ENCODE assay signal across 17 cellular contexts in the genomic region with DNA sequence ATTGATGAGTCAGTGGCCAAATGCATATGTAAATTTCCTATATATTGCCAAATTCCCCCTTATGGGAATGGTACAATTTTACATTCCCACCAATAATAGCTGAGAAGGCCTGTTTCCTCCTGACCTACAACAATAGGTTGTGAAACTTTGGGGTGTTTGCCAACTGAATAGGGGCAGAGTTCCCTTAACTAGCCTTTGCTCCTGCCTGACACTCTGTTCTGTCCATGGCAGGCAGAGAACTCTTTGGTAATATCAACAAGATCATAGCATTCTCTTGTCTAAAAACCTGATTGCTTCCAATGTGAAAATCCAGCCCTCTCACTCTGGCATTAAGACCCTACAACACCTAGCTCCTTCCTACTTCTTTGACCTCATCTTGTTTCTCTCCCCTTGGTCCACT.
DNase-seq lines count a peak whose midpoint lies in the region; TF ChIP-seq lines count a peak whose summit lies in the region.
"Had no signal": no experiment of that assay in that cellular context is flagged by ENCODE, and none has a peak within 500 bp of the region (broad histone marks: within the 10 kb centered on the region; RNA-seq: fewer than 3 reads in every experiment).

No MANE protein-coding gene starts in this region.

- H3K27me3 ChIP-seq in mammary epithelial cell (ENCODE audit: insufficient read depth, low read length), result no peaks in the 10 kb centered on the region
- no peaks in the 10 kb centered on the region for H3K27me3 ChIP-seq in liver (ENCODE audit: control insufficient read depth in 4 of 4, insufficient read depth in 4 of 4, low read length in 3 of 4)
- H3K27me3 ChIP-seq in tibial artery, result no peaks in the 10 kb centered on the region
- no peaks in the 10 kb centered on the region for H3K27me3 ChIP-seq in WERI-Rb-1 (ENCODE audit: insufficient read depth, low read depth, severe bottlenecking)
- H3K27me3 ChIP-seq: BLaER1 treated with 17β-estradiol and CSF1 and Interleukin-3, amounts not matched to agents 10 nM and 100 nM had no signal

- no peak overlapping the region for H3K4me3 Mint-ChIP-seq in MCF 10A (ENCODE audit: unreplicated experiment)
- H3K4me3 Mint-ChIP-seq: B cell; CD4-positive, alpha-beta T cell; CD8-positive, alpha-beta T cell had no signal

- TF ChIP-seq CTCF in MCF 10A (IDR thresholded peaks at IDR 0.05; ENCODE audit: unreplicated experiment), result no peak
- no peak for TF ChIP-seq CTCF in mammary epithelial cell (conservative IDR thresholded peaks at IDR 0.05 in 1 of 2, IDR thresholded peaks at IDR 0.05 in 1 of 2; ENCODE audit: extremely low read depth in 1 of 2, insufficient read depth in 1 of 2, low read depth in 1 of 2, low read length in 2 of 2)
- TF ChIP-seq CTCF in liver (IDR thresholded peaks at IDR 0.05; ENCODE audit: low read depth, low read length, missing input control), result no peak
- no peak for TF ChIP-seq CTCF in tibial artery (IDR thresholded peaks at IDR 0.05)
- TF ChIP-seq CTCF in WERI-Rb-1 (IDR thresholded peaks at IDR 0.05; ENCODE audit: low read depth, low read length), result no peak

- CTCF ChIA-PET in MCF 10A (lab: Yijun Ruan, JAX) (interaction anchor here (0.9 kb wide), 1 partner anchor 18 kb away, joined by 4 read pairs; no protein-coding TSS in a partner anchor), mammary epithelial cell (lab: Charles Lee; ENCODE audit: low non-redundant PET) (no interaction called here)

- peak; percentile 39 for DNase-seq in MCF 10A (ENCODE audit: unreplicated experiment)
- DNase-seq in mammary epithelial cell, result no peak
- no peak for DNase-seq in tibial artery
- DNase-seq in WERI-Rb-1, result no peak
- DNase-seq: AML-193; Caco-2; Calu3; CD4-positive, alpha-beta T cell; CD8-positive, alpha-beta T cell; DMS79 treated with DMSO at 0.1 percent for 48 hours; GF-D8 had no signal

- H2AFZ ChIP-seq in mammary epithelial cell (ENCODE audit: low read depth, low read length), result no peak overlapping the region

- in situ Hi-C loops in mammary epithelial cell (cut with MboI; ENCODE audit: low sequenced_read_pairs in 2 of 2), result no loop called here

- H3K27me3 Mint-ChIP-seq in MCF 10A (ENCODE audit: insufficient read depth, unreplicated experiment), result no peaks in the 10 kb centered on the region
- H3K27me3 Mint-ChIP-seq: CD4-positive, alpha-beta T cell had no signal

- H3K36me3 Mint-ChIP-seq in MCF 10A (ENCODE audit: insufficient read depth, unreplicated experiment), result no peaks in the 10 kb centered on the region
- H3K36me3 Mint-ChIP-seq: CD8-positive, alpha-beta T cell had no signal

- H4K20me1 ChIP-seq in mammary epithelial cell (ENCODE audit: insufficient read depth, low read length), result no peaks in the 10 kb centered on the region
- H4K20me1 ChIP-seq: BLaER1 treated with 17β-estradiol and CSF1 and Interleukin-3, amounts not matched to agents 10 nM and 100 nM had no signal

- BruUV-seq in MCF 10A (replicated peaks; lab: Mats Ljungman, UMichigan) (no TSS peak), mammary epithelial cell (replicated peaks; lab: Mats Ljungman, UMichigan) (no TSS peak)

- no peak overlapping the region for H3K4me2 ChIP-seq in mammary epithelial cell (ENCODE audit: insufficient read depth, low read depth, low read length)
- H3K4me2 ChIP-seq: A549; BLaER1 treated with 17β-estradiol and CSF1 and Interleukin-3, amounts not matched to agents 10 nM and 100 nM had no signal

- H3K9ac ChIP-seq in mammary epithelial cell (ENCODE audit: insufficient read depth, low read length), result no peak overlapping the region
- H3K9ac ChIP-seq in liver (ENCODE audit: low read depth in 1 of 2, low read length in 2 of 2), result no peak overlapping the region
- H3K9ac ChIP-seq: BLaER1 treated with 17β-estradiol and CSF1 and Interleukin-3, amounts not matched to agents 10 nM and 100 nM had no signal

- H3K4me3 ChIP-seq in mammary epithelial cell (replicated peaks in 1 of 3; ENCODE audit: insufficient read depth in 1 of 3, low read depth in 2 of 3, low read length in 3 of 3) (no peak overlapping the region), liver (ENCODE audit: low read depth in 1 of 3, low read length in 3 of 3) (no peak overlapping the region), tibial artery (no peak overlapping the region), WERI-Rb-1 (ENCODE audit: low read depth, low read length) (no peak overlapping the region)
- H3K4me3 ChIP-seq: A549; BLaER1 treated with 17β-estradiol and CSF1 and Interleukin-3, amounts not matched to agents 10 nM and 100 nM had no signal

- H3K4me1 ChIP-seq in mammary epithelial cell (ENCODE audit: insufficient read depth, low read length), result no peaks in the 10 kb centered on the region
- peaks cover 2 to 11% (median 4%) of the 10 kb centered on the region in 4 donors for H3K4me1 ChIP-seq in liver (ENCODE audit: control insufficient read depth in 4 of 4, insufficient read depth in 4 of 4, low read length in 3 of 4)
- no peaks in the 10 kb centered on the region for H3K4me1 ChIP-seq in tibial artery
- H3K4me1 ChIP-seq: A549; BLaER1 treated with 17β-estradiol and CSF1 and Interleukin-3, amounts not matched to agents 10 nM and 100 nM; Caco-2 had no signal

- no peak overlapping the region for H3K27ac Mint-ChIP-seq in MCF 10A (ENCODE audit: low read depth, unreplicated experiment)
- H3K27ac Mint-ChIP-seq: B cell; CD4-positive, alpha-beta T cell; CD8-positive, alpha-beta T cell had no signal

- H3K9me3 ChIP-seq in mammary epithelial cell (replicated peaks; ENCODE audit: insufficient read depth, low read length) (no peaks in the 10 kb centered on the region), liver (ENCODE audit: control insufficient read depth in 4 of 4, low read length in 3 of 4) (no peaks in the 10 kb centered on the region), tibial artery (no peaks in the 10 kb centered on the region), WERI-Rb-1 (ENCODE audit: severe bottlenecking) (peaks cover 9% of the 10 kb centered on the region)
- H3K9me3 ChIP-seq: A549, Caco-2 had no signal

- no peaks in the 10 kb centered on the region for H3K79me2 ChIP-seq in mammary epithelial cell (ENCODE audit: insufficient read depth, low read length)

- TF ChIP-seq RAD21 in liver (IDR thresholded peaks at IDR 0.05), result peak; percentile 44 to 53

- H3K27ac ChIP-seq in mammary epithelial cell (ENCODE audit: insufficient read depth, low read depth, low read length) (no peak overlapping the region), liver (ENCODE audit: low read depth in 1 of 2, low read length in 2 of 2) (peak overlapping the region; percentile 38 to 84), tibial artery (no peak overlapping the region), WERI-Rb-1 (no peak overlapping the region)
- H3K27ac ChIP-seq: 22Rv1; A549; BLaER1 treated with 17β-estradiol and CSF1 and Interleukin-3, amounts not matched to agents 10 nM and 100 nM; C4-2B had no signal

- intact Hi-C loops in MCF 10A (cut with micrococcal nuclease), result no loop called here
- intact Hi-C loops in mammary epithelial cell (cut with micrococcal nuclease), result no loop called here
- intact Hi-C loops in tibial artery (cut with DNase I; ENCODE audit: low total_unique reads), result no loop called here

- POLR2A ChIA-PET in MCF 10A (lab: Yijun Ruan, JAX), result no interaction called here

- H3K9me3 Mint-ChIP-seq in MCF 10A (ENCODE audit: unreplicated experiment), result peaks cover 17% of the 10 kb centered on the region
- H3K9me3 Mint-ChIP-seq: CD4-positive, alpha-beta T cell had no signal

- no peaks in the 10 kb centered on the region for H3K4me1 Mint-ChIP-seq in MCF 10A (ENCODE audit: insufficient read depth, unreplicated experiment)
- H3K4me1 Mint-ChIP-seq: B cell had no signal

- dilution Hi-C loops in mammary epithelial cell (cut with HindIII; ENCODE audit: low sequenced_read_pairs), result no loop called here

- H3K36me3 ChIP-seq in mammary epithelial cell (ENCODE audit: insufficient read depth, low read length) (no peaks in the 10 kb centered on the region), liver (ENCODE audit: control insufficient read depth in 4 of 4, insufficient read depth in 3 of 4, low read depth in 1 of 4, low read length in 3 of 4) (no peaks in the 10 kb centered on the region), tibial artery (no peaks in the 10 kb centered on the region), WERI-Rb-1 (no peaks in the 10 kb centered on the region)
- H3K36me3 ChIP-seq: BLaER1 treated with 17β-estradiol and CSF1 and Interleukin-3, amounts not matched to agents 10 nM and 100 nM had no signal

TF ChIP-seq in liver, 16 proteins besides CTCF, POLR2A, EP300 and RAD21 (continues in another document):
- TF ChIP-seq NR2F2 (IDR thresholded peaks at IDR 0.05) (peak; percentile 22), EGR1 (IDR thresholded peaks at IDR 0.05; ENCODE audit: low read depth in 2 of 2) (peak in 1 of 2 donors; percentile 46), JUND (IDR thresholded peaks at IDR 0.05) (peak in 1 of 2 donors; percentile 67), FOXA1 (IDR thresholded peaks at IDR 0.05) (peak; percentile 44), MAX (IDR thresholded peaks at IDR 0.05) (peak; percentile 70), SP1 (IDR thresholded peaks at IDR 0.05) (peak; percentile 90), RXRA (IDR thresholded peaks at IDR 0.05) (peak; percentile 78 to 92), FOXA2 (IDR thresholded peaks at IDR 0.05) (peak; percentile 79), HNF4G (IDR thresholded peaks at IDR 0.05) (peak; percentile 83)

Comparison
In these comparisons a context has a peak if more than half of its experiments do, and no peak if none do; other contexts are left out.
1. H3K27ac ChIP-seq: peak in liver (2 of 2); none in mammary epithelial cell (single experiment), tibial artery (0 of 2) and WERI-Rb-1 (single experiment).